In the genomic region with DNA sequence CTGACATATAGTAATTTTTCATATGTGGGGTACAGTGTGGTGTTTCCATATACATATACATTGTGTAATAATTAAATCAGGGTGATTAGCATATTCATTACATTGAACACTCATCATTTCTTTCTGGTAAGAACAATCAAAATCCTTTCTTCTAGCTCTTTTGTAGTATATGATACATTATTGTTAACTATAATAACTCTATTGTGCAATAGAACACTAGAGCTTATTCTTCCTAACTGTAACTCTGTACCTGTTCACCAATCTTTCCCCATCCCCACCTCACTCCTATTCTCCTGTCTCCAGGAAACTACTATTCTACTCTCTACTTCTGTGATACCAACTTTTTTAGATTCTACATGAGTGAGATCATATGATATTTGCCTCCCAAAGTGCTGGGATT, we compare ENCODE assay signal across 30 cellular contexts.
"Had no signal": no experiment of that assay in that cellular context is flagged by ENCODE, and none has a peak within 500 bp of the region (broad histone marks: within the 10 kb centered on the region; RNA-seq: fewer than 3 reads in every experiment).

No MANE protein-coding gene starts in this region.

- H3K9me3 Mint-ChIP-seq: activated CD4-positive, alpha-beta T cell treated with anti-CD3 and anti-CD28 coated beads, Interleukin-2, amount 10 ng/mL, durations not matched to agents 24 days and 14 days; activated CD8-positive, alpha-beta T cell treated with anti-CD3 and anti-CD28 coated beads for 36 hours; activated naive CD8-positive, alpha-beta T cell treated with anti-CD3 and anti-CD28 coated beads, Interleukin-2, amount 10 ng/mL, durations not matched to agents 7 days and 5 days; activated T-cell treated with anti-CD3 and anti-CD28 coated beads, Interleukin-2, amount 50 U/mL, for 72 hours; activated T-helper 17 cell treated with anti-CD3 and anti-CD28 coated beads, Interleukin-2, amount 50 U/mL, for 72 hours; brain had no signal

- ATAC-seq: activated CD8-positive, alpha-beta T cell treated with anti-CD3 and anti-CD28 coated beads for 36 hours; activated T-cell treated with anti-CD3 and anti-CD28 coated beads, Interleukin-2, amount 50 U/mL, for 72 hours; activated T-helper 17 cell treated with anti-CD3 and anti-CD28 coated beads, Interleukin-2, amount 50 U/mL, for 72 hours; Panc1 had no signal

- H3K27ac ChIP-seq: adrenal gland, KMS-11, SJCRH30, SK-N-MC, WERI-Rb-1 had no signal

- H3K27me3 ChIP-seq: adrenal gland, SJCRH30 had no signal

- FAIRE-seq: astrocyte, bronchial epithelial cell had no signal

- H3K27me3 Mint-ChIP-seq: activated CD4-positive, alpha-beta T cell treated with anti-CD3 and anti-CD28 coated beads, Interleukin-2, amount 10 ng/mL, durations not matched to agents 24 days and 14 days; activated CD8-positive, alpha-beta T cell treated with anti-CD3 and anti-CD28 coated beads for 36 hours; activated naive CD8-positive, alpha-beta T cell treated with anti-CD3 and anti-CD28 coated beads, Interleukin-2, amount 10 ng/mL, durations not matched to agents 7 days and 5 days; activated T-helper 17 cell treated with anti-CD3 and anti-CD28 coated beads, Interleukin-2, amount 50 U/mL, for 72 hours; brain had no signal

- H3K36me3 ChIP-seq: adrenal gland, WERI-Rb-1 had no signal

- H3K27ac Mint-ChIP-seq: activated CD4-positive, alpha-beta T cell treated with anti-CD3 and anti-CD28 coated beads, Interleukin-2, amount 10 ng/mL, durations not matched to agents 24 days and 14 days; activated CD8-positive, alpha-beta T cell treated with anti-CD3 and anti-CD28 coated beads for 36 hours; activated naive CD8-positive, alpha-beta T cell treated with anti-CD3 and anti-CD28 coated beads, Interleukin-2, amount 10 ng/mL, durations not matched to agents 7 days and 5 days; activated T-cell treated with anti-CD3 and anti-CD28 coated beads, Interleukin-2, amount 50 U/mL, for 72 hours; activated T-helper 17 cell treated with anti-CD3 and anti-CD28 coated beads, Interleukin-2, amount 50 U/mL, for 72 hours; brain had no signal

- H3K4me3 ChIP-seq: adrenal gland, SJCRH30, SK-N-MC had no signal

- H3K4me3 Mint-ChIP-seq: activated CD4-positive, alpha-beta T cell treated with anti-CD3 and anti-CD28 coated beads, Interleukin-2, amount 10 ng/mL, durations not matched to agents 24 days and 14 days; activated CD8-positive, alpha-beta T cell treated with anti-CD3 and anti-CD28 coated beads for 36 hours; activated naive CD8-positive, alpha-beta T cell treated with anti-CD3 and anti-CD28 coated beads, Interleukin-2, amount 10 ng/mL, durations not matched to agents 7 days and 5 days; activated T-cell treated with anti-CD3 and anti-CD28 coated beads, Interleukin-2, amount 50 U/mL, for 72 hours; activated T-helper 17 cell treated with anti-CD3 and anti-CD28 coated beads, Interleukin-2, amount 50 U/mL, for 72 hours; brain had no signal

- H3K9me3 ChIP-seq: adrenal gland, SJCRH30 had no signal

- DNase-seq: activated CD4-positive, alpha-beta T cell treated with anti-CD3 and anti-CD28 coated beads, Interleukin-2, amount 10 ng/mL, durations not matched to agents 24 days and 14 days; activated CD4-positive, alpha-beta T cell treated with anti-CD3 and anti-CD28 coated beads, Interleukin-2, amount 50 U/mL, for 4 hours; activated CD8-positive, alpha-beta T cell treated with anti-CD3 and anti-CD28 coated beads for 36 hours; activated effector memory CD4-positive, alpha-beta T cell treated with anti-CD3 and anti-CD28 coated beads, Interleukin-2, amount 50 U/mL, for 16 hours; activated naive CD4-positive, alpha-beta T cell; activated naive CD4-positive, alpha-beta T cell treated with anti-CD3 and anti-CD28 coated beads, Interleukin-2, amount 50 U/mL, for 16 hours; activated naive CD8-positive, alpha-beta T cell treated with anti-CD3 and anti-CD28 coated beads, Interleukin-2, amount 10 ng/mL, durations not matched to agents 7 days and 5 days; activated T-cell treated with anti-CD3 and anti-CD28 coated beads, Interleukin-2, amount 50 U/mL, for 1 hour; activated T-cell treated with anti-CD3 and anti-CD28 coated beads, Interleukin-2, amount 50 U/mL, for 72 hours; adrenal gland; caudate nucleus; NCI-H1105; NCI-H1436; NCI-H1694; NCI-H1930; NCI-H2081 treated with DMSO at 0.1 percent for 48 hours; NCI-H226; NCI-H446 treated with DMSO at 0.1 percent for 48 hours; NCI-H524; SHP77; SJCRH30; T1000; WERI-Rb-1 had no signal

- H3K9ac ChIP-seq: KMS-11 had no signal

- H3K4me2 ChIP-seq: KMS-11 had no signal
